In genomic region chr14:82070753-82071152, GRCh38 we compare ENCODE assay signal across 31 cellular contexts.
"Had no signal": no experiment of that assay in that cellular context is flagged by ENCODE, and none has a peak within 500 bp of the region (broad histone marks: within the 10 kb centered on the region; RNA-seq: fewer than 3 reads in every experiment).

No MANE protein-coding gene starts in this region.

- FAIRE-seq: small intestine had no signal

- H3K36me3 ChIP-seq: ovary, right lobe of liver, sigmoid colon, suprapubic skin, tibial artery, transverse colon, upper lobe of right lung, uterus had no signal

- H3K4me3 Mint-ChIP-seq: naive thymus-derived CD8-positive, alpha-beta T cell; natural killer cell treated with Interleukin-12 subunit alpha and Interleukin-12 subunit beta and Interleukin-15 and Interleukin-18, amount 100 ng/mL, for 72 hours; nephron progenitor cell; neural crest cell; stimulated activated memory B cell treated with anti-CD40 and anti-IgM and Interleukin-4, amounts not matched to agents 10 μg/mL and 1 μg/mL and 100 μg/mL, for 72 hours; stimulated activated naive CD8-positive, alpha-beta T cell treated with anti-CD3 and anti-CD28 coated beads, Interleukin-15, amount 100 ng/mL, for 72 hours; type B pancreatic cell had no signal

- H3K4me3 ChIP-seq: ovary, psoas muscle, right lobe of liver, sigmoid colon, suprapubic skin, testis, tibial artery, transverse colon, upper lobe of right lung, uterus had no signal

- H3K4me1 Mint-ChIP-seq: naive thymus-derived CD8-positive, alpha-beta T cell; nephron progenitor cell; neural crest cell; stimulated activated memory B cell treated with anti-CD40 and anti-IgM and Interleukin-4, amounts not matched to agents 10 μg/mL and 1 μg/mL and 100 μg/mL, for 72 hours; stimulated activated naive CD8-positive, alpha-beta T cell treated with anti-CD3 and anti-CD28 coated beads, Interleukin-15, amount 100 ng/mL, for 72 hours had no signal

- H3K9ac ChIP-seq: parathyroid adenoma had no signal

- H3K4me1 ChIP-seq: parathyroid adenoma, psoas muscle, right lobe of liver, sigmoid colon, suprapubic skin, testis, tibial artery, transverse colon, upper lobe of right lung, uterus had no signal

- H3K27ac ChIP-seq: ovary, parathyroid adenoma, psoas muscle, right lobe of liver, sigmoid colon, suprapubic skin, testis, tibial artery, transverse colon, upper lobe of right lung, uterus had no signal

- H2AFZ ChIP-seq: parathyroid adenoma had no signal

- H3K27me3 Mint-ChIP-seq: naive thymus-derived CD8-positive, alpha-beta T cell; natural killer cell treated with Interleukin-12 subunit alpha and Interleukin-12 subunit beta and Interleukin-15 and Interleukin-18, amount 100 ng/mL, for 72 hours; progenitor cell of endocrine pancreas; stimulated activated memory B cell treated with anti-CD40 and anti-IgM and Interleukin-4, amounts not matched to agents 10 μg/mL and 1 μg/mL and 100 μg/mL, for 72 hours; stimulated activated naive CD8-positive, alpha-beta T cell treated with anti-CD3 and anti-CD28 coated beads, Interleukin-15, amount 100 ng/mL, for 72 hours had no signal

- ATAC-seq: naive thymus-derived CD8-positive, alpha-beta T cell; natural killer cell treated with Interleukin-12 subunit alpha and Interleukin-12 subunit beta and Interleukin-15 and Interleukin-18, amount 100 ng/mL, for 72 hours; psoas muscle; right cardiac atrium; stimulated activated memory B cell treated with anti-CD40 and anti-IgM and Interleukin-4, amounts not matched to agents 10 μg/mL and 1 μg/mL and 100 μg/mL, for 72 hours; stimulated activated naive CD8-positive, alpha-beta T cell treated with anti-CD3 and anti-CD28 coated beads, Interleukin-15, amount 100 ng/mL, for 72 hours; stimulated activated naive CD8-positive, alpha-beta T cell treated with anti-CD3 and anti-CD28 coated beads, Interleukin-15, Interleukin-2, amounts not matched to agents 100 U/mL and 50 U/mL, for 24 hours; upper lobe of right lung had no signal

- DNase-seq: naive thymus-derived CD8-positive, alpha-beta T cell; nephron progenitor cell; occipital lobe; ovary; posterior cingulate gyrus; psoas muscle; right cardiac atrium; right lobe of liver; sigmoid colon; small intestine; stimulated activated CD4-positive, alpha-beta T cell treated with anti-CD3 and anti-CD28 coated beads, Interleukin-15, amount 100 ng/mL, for 24 hours; stimulated activated CD4-positive, alpha-beta T cell treated with anti-CD3 and anti-CD28 coated beads, Interleukin-2, amount 100 ng/mL, for 24 hours; stimulated activated CD4-positive, alpha-beta T cell treated with anti-CD3 and anti-CD28 coated beads, Interleukin-4, amount 100 ng/mL, for 1 hour; stimulated activated CD4-positive, alpha-beta T cell treated with anti-CD3 and anti-CD28 coated beads, Interleukin-4, amount 100 ng/mL, for 4 hours; stimulated activated CD8-positive, alpha-beta memory T cell treated with anti-CD3 and anti-CD28 coated beads, Interleukin-4, amount 100 ng/mL, for 48 hours; stimulated activated naive CD4-positive, alpha-beta T cell; stimulated activated naive CD8-positive, alpha-beta T cell treated with anti-CD3 and anti-CD28 coated beads, Interleukin-15, amount 100 ng/mL, for 72 hours; stimulated activated naive CD8-positive, alpha-beta T cell treated with anti-CD3 and anti-CD28 coated beads, Interleukin-15, Interleukin-2, amounts not matched to agents 100 U/mL and 50 U/mL, for 24 hours; substantia nigra; testis; tibial artery; transverse colon; upper lobe of right lung; uterus had no signal

- H3K27ac Mint-ChIP-seq: naive thymus-derived CD8-positive, alpha-beta T cell; natural killer cell treated with Interleukin-12 subunit alpha and Interleukin-12 subunit beta and Interleukin-15 and Interleukin-18, amount 100 ng/mL, for 72 hours; nephron progenitor cell; progenitor cell of endocrine pancreas; stimulated activated memory B cell treated with anti-CD40 and anti-IgM and Interleukin-4, amounts not matched to agents 10 μg/mL and 1 μg/mL and 100 μg/mL, for 72 hours; stimulated activated naive CD8-positive, alpha-beta T cell treated with anti-CD3 and anti-CD28 coated beads, Interleukin-15, amount 100 ng/mL, for 72 hours; type B pancreatic cell had no signal

- H3K27me3 ChIP-seq: ovary, right lobe of liver, sigmoid colon, suprapubic skin, testis, tibial artery, transverse colon, upper lobe of right lung, uterus had no signal

- H3K79me2 ChIP-seq: parathyroid adenoma had no signal

- H3K9me3 ChIP-seq: ovary, psoas muscle, right lobe of liver, sigmoid colon, testis, tibial artery, transverse colon, upper lobe of right lung, uterus had no signal

- H3K36me3 Mint-ChIP-seq: stimulated activated memory B cell treated with anti-CD40 and anti-IgM and Interleukin-4, amounts not matched to agents 10 μg/mL and 1 μg/mL and 100 μg/mL, for 72 hours; type B pancreatic cell had no signal

- H3K9me3 Mint-ChIP-seq: nephron progenitor cell, neural crest cell had no signal
